ENCODE assay signal across 21 cellular contexts in genomic region chr7:147510913-147511312, GRCh38.
DNase-seq lines count a peak whose midpoint lies in the region; TF ChIP-seq lines count a peak whose summit lies in the region.
"Had no signal": no experiment of that assay in that cellular context is flagged by ENCODE, and none has a peak within 500 bp of the region (broad histone marks: within the 10 kb centered on the region; RNA-seq: fewer than 3 reads in every experiment).

No MANE protein-coding gene starts in this region.

- no peaks in the 10 kb centered on the region; the same call in 1 of the 2 replicates for H3K36me3 Mint-ChIP-seq in HFFc6 (ENCODE audit: low read depth)
- H3K36me3 Mint-ChIP-seq: stimulated activated memory B cell treated with anti-CD40 and anti-IgM and Interleukin-4, amounts not matched to agents 10 μg/mL and 1 μg/mL and 100 μg/mL, for 72 hours had no signal

- peaks cover 61% of the 10 kb centered on the region; the same call in 1 of the 2 replicates for H3K4me1 Mint-ChIP-seq in HFFc6 (ENCODE audit: low read depth)
- H3K4me1 Mint-ChIP-seq: activated naive CD8-positive, alpha-beta T cell treated with anti-CD3 and anti-CD28 coated beads, Interleukin-2, amount 50 U/mL, for 24 hours; GM23338; stimulated activated memory B cell treated with anti-CD40 and anti-IgM and Interleukin-4, amounts not matched to agents 10 μg/mL and 1 μg/mL and 100 μg/mL, for 72 hours had no signal

- H3K4me3 ChIP-seq in adipocyte (ENCODE audit: low read length) (no peak overlapping the region), thyroid gland (replicated peaks in 1 of 3) (no peak overlapping the region), Peyer's patch (no peak overlapping the region)
- H3K4me3 ChIP-seq: GM23338, heart left ventricle, lung, thoracic aorta had no signal

- no peak overlapping the region for H3K9ac ChIP-seq in adipocyte (ENCODE audit: low read length)

- H3K27me3 Mint-ChIP-seq in HFFc6 (ENCODE audit: insufficient read depth) = no peaks in the 10 kb centered on the region; the same call in 1 of the 2 replicates
- H3K27me3 Mint-ChIP-seq: activated naive CD8-positive, alpha-beta T cell treated with anti-CD3 and anti-CD28 coated beads, Interleukin-2, amount 50 U/mL, for 24 hours; stimulated activated memory B cell treated with anti-CD40 and anti-IgM and Interleukin-4, amounts not matched to agents 10 μg/mL and 1 μg/mL and 100 μg/mL, for 72 hours had no signal

- no peak overlapping the region for H3K27ac ChIP-seq in thyroid gland
- no peak overlapping the region for H3K27ac ChIP-seq in Peyer's patch
- H3K27ac ChIP-seq: heart left ventricle, thoracic aorta had no signal

- peaks cover 21% of the 10 kb centered on the region for H3K4me1 ChIP-seq in adipocyte (ENCODE audit: control insufficient read depth, insufficient read depth, low read length)
- H3K4me1 ChIP-seq in thyroid gland = no peaks in the 10 kb centered on the region
- H3K4me1 ChIP-seq in Peyer's patch = no peaks in the 10 kb centered on the region
- H3K4me1 ChIP-seq: BE2C, Caco-2, heart left ventricle had no signal

- intact Hi-C loops in thyroid gland (cut with DNase I) = no loop called here

- H3K36me3 ChIP-seq in adipocyte (ENCODE audit: control insufficient read depth, insufficient read depth, low read length, severe bottlenecking) = no peaks in the 10 kb centered on the region
- no peaks in the 10 kb centered on the region for H3K36me3 ChIP-seq in thyroid gland
- H3K36me3 ChIP-seq in Peyer's patch = no peaks in the 10 kb centered on the region
- H3K36me3 ChIP-seq: BE2C, heart left ventricle, thoracic aorta had no signal

- DNase-seq in HFFc6 (no peak), adipocyte (ENCODE audit: low read depth) (peak; percentile 50), fibroblast of peridontal ligament (ENCODE audit: extremely low read depth) (peak; percentile 69), NCI-H2081 (lab: John Stamatoyannopoulos, UW) (no peak), SK-N-DZ (ENCODE audit: low spot score) (no peak), thyroid gland (no peak), Peyer's patch (no peak)
- DNase-seq: activated CD4-positive, CD25-positive, alpha-beta regulatory T cell treated with anti-CD3 and anti-CD28 coated beads, Interleukin-2, amount 50 U/mL, for 72 hours; activated naive CD8-positive, alpha-beta T cell treated with anti-CD3 and anti-CD28 coated beads, Interleukin-2, amount 50 U/mL, for 24 hours; BE2C; Caco-2; cerebellar nuclear complex; heart left ventricle; NCI-H1105 treated with DMSO at 0.1 percent for 48 hours; occipital lobe; right cardiac atrium had no signal

- WGBS in thyroid gland, 2 donors = 83 to 88% methylated on average over 4 of the region's 4 CpGs

- TF ChIP-seq POLR2A in thyroid gland (IDR thresholded peaks at IDR 0.05) (no peak), Peyer's patch (IDR thresholded peaks at IDR 0.05) (no peak)

- peak overlapping the region; percentile 7; the same call in 1 of the 2 replicates for H3K4me3 Mint-ChIP-seq in HFFc6
- H3K4me3 Mint-ChIP-seq: activated naive CD8-positive, alpha-beta T cell treated with anti-CD3 and anti-CD28 coated beads, Interleukin-2, amount 50 U/mL, for 24 hours; GM23338; stimulated activated memory B cell treated with anti-CD40 and anti-IgM and Interleukin-4, amounts not matched to agents 10 μg/mL and 1 μg/mL and 100 μg/mL, for 72 hours had no signal

- peaks cover 7% of the 10 kb centered on the region; the same call in 1 of the 2 replicates for H3K9me3 Mint-ChIP-seq in HFFc6

- TF ChIP-seq CTCF in HFFc6 (IDR thresholded peaks at IDR 0.05) = no peak
- no peak for TF ChIP-seq CTCF in thyroid gland (IDR thresholded peaks at IDR 0.05)
- TF ChIP-seq CTCF in Peyer's patch (IDR thresholded peaks at IDR 0.05) = no peak

- H3K27me3 ChIP-seq in adipocyte (replicated peaks; ENCODE audit: control insufficient read depth, insufficient read depth, low read length) = no peaks in the 10 kb centered on the region
- H3K27me3 ChIP-seq in thyroid gland = no peaks in the 10 kb centered on the region
- no peaks in the 10 kb centered on the region for H3K27me3 ChIP-seq in Peyer's patch
- H3K27me3 ChIP-seq: BE2C, heart left ventricle had no signal

- H3K9me3 ChIP-seq in adipocyte (ENCODE audit: control insufficient read depth, low read length) (no peaks in the 10 kb centered on the region), thyroid gland (no peaks in the 10 kb centered on the region), Peyer's patch (no peaks in the 10 kb centered on the region)
- H3K9me3 ChIP-seq: BE2C, Caco-2, heart left ventricle, thoracic aorta had no signal

- peak overlapping the region; percentile 57; the same call in 1 of the 2 replicates for H3K27ac Mint-ChIP-seq in HFFc6
- H3K27ac Mint-ChIP-seq: activated naive CD8-positive, alpha-beta T cell treated with anti-CD3 and anti-CD28 coated beads, Interleukin-2, amount 50 U/mL, for 24 hours; activated T-helper 2 cell treated with anti-CD3 and anti-CD28 coated beads, Interferon-gamma antibody, Interleukin-2, Interleukin-4, amounts not matched to agents 10 μg/mL and 5 μg/mL and 100 μg/mL, durations not matched to agents 14 hours and 24 hours and 36 hours; GM23338; stimulated activated memory B cell treated with anti-CD40 and anti-IgM and Interleukin-4, amounts not matched to agents 10 μg/mL and 1 μg/mL and 100 μg/mL, for 72 hours had no signal

Comparison
In these comparisons a context has a peak if more than half of its experiments do, and no peak if none do; other contexts are left out.
1. DNase-seq: peak in adipocyte (single experiment) and fibroblast of peridontal ligament (single experiment); none in HFFc6 (single experiment), NCI-H2081 (0 of 2), SK-N-DZ (single experiment), thyroid gland (0 of 2) and Peyer's patch (0 of 3).